8 cellular contexts compared by ENCODE assay signal in genomic region chr22:40196628-40197027, GRCh38. TPM values are rescaled to one million over a fixed set of nuclear protein-coding genes. Genes with fewer than 3 reads are reported as not detected.
A peak's percentile ranks its signal among the peaks of the same experiment; 100 is the strongest.
DNase-seq lines count a peak whose midpoint lies in the region; ATAC-seq and TF ChIP-seq lines count a peak whose summit lies in the region.

No MANE protein-coding gene starts in this region.

- H3K27me3 Mint-ChIP-seq in activated T-cell treated with anti-CD3 and anti-CD28 coated beads, Interleukin-2, amount 50 U/mL, for 72 hours (ENCODE audit: low read depth): no peaks in the 10 kb centered on the region

- H3K23ac ChIP-seq in neuronal stem cell (ENCODE audit: low read depth, low read length, poor library complexity): no peak overlapping the region

- no peak overlapping the region for H3K18ac ChIP-seq in neuronal stem cell (ENCODE audit: low read length)

- peaks cover 90% of the 10 kb centered on the region for H3K4me1 Mint-ChIP-seq in activated T-cell treated with anti-CD3 and anti-CD28 coated beads, Interleukin-2, amount 50 U/mL, for 72 hours (ENCODE audit: low read depth)

- no peak overlapping the region for H3K14ac ChIP-seq in neuronal stem cell (ENCODE audit: low read length)

- H3K4me3 ChIP-seq in right cardiac atrium (ENCODE audit: low read length) (no peak overlapping the region), thoracic aorta (peak overlapping the region; percentile 16), neuronal stem cell (ENCODE audit: low read length in 2 of 2) (no peak overlapping the region)

- no peak overlapping the region for H4K91ac ChIP-seq in neuronal stem cell (ENCODE audit: low read depth, low read length, poor library complexity)

- no peak overlapping the region for H2BK15ac ChIP-seq in neuronal stem cell (ENCODE audit: low read length)

- no peak overlapping the region for H4K8ac ChIP-seq in neuronal stem cell (ENCODE audit: low read depth, low read length)

- peak overlapping the region; percentile 90 for H3K27ac Mint-ChIP-seq in activated T-cell treated with anti-CD3 and anti-CD28 coated beads, Interleukin-2, amount 50 U/mL, for 72 hours

- WGBS in right cardiac atrium: 37% methylated on average over 3 of the region's 3 CpGs
- no CpG with 5 or more reads among the region's 3 CpGs for WGBS in neuronal stem cell (ENCODE audit: extremely low coverage in 2 of 2, insufficient read length in 2 of 2, insufficient replicate concordance in 1 of 2), 2 donors

- no peak overlapping the region for H2AK5ac ChIP-seq in neuronal stem cell (ENCODE audit: low read depth, low read length)

- H3K9me3 ChIP-seq in right cardiac atrium (ENCODE audit: control insufficient read depth, low read length) (no peaks in the 10 kb centered on the region), thoracic aorta (no peaks in the 10 kb centered on the region), neuronal stem cell (replicated peaks in 1 of 2; ENCODE audit: control insufficient read depth in 2 of 2, insufficient read depth in 1 of 2, low read depth in 1 of 2, low read length in 2 of 2) (peaks cover 0 to 5% of the 10 kb centered on the region in 2 donors)

- H3K27me3 ChIP-seq in right cardiac atrium (ENCODE audit: control insufficient read depth, insufficient read depth) (no peaks in the 10 kb centered on the region), thoracic aorta (replicated peaks; ENCODE audit: insufficient read depth) (no peaks in the 10 kb centered on the region), neuronal stem cell (ENCODE audit: control insufficient read depth in 3 of 3, insufficient read depth in 3 of 3, low read depth in 1 of 3, low read length in 3 of 3) (no peaks in the 10 kb centered on the region)

- H3K9ac ChIP-seq in neuronal stem cell (ENCODE audit: low read depth, low read length, poor library complexity): no peak overlapping the region

- intact Hi-C loops in right cardiac atrium (cut with DNase I): loop anchor here in 1 of 4 donors (10.0 kb wide), 1 partner anchor 152 kb away; no protein-coding TSS in a partner anchor

- no peak overlapping the region for H2AFZ ChIP-seq in neuronal stem cell (ENCODE audit: low read length)

- no peaks in the 10 kb centered on the region for H3K36me3 Mint-ChIP-seq in activated T-cell treated with anti-CD3 and anti-CD28 coated beads, Interleukin-2, amount 50 U/mL, for 72 hours (ENCODE audit: insufficient read depth in 2 of 2)

- H3K9me3 Mint-ChIP-seq in activated T-cell treated with anti-CD3 and anti-CD28 coated beads, Interleukin-2, amount 50 U/mL, for 72 hours: no peaks in the 10 kb centered on the region

- H3K27ac ChIP-seq in right cardiac atrium (ENCODE audit: low read length): peak overlapping the region; percentile 39
- peak overlapping the region in 1 of 2 donors; percentile 73 for H3K27ac ChIP-seq in thoracic aorta
- H3K27ac ChIP-seq in neuronal stem cell (replicated peaks; ENCODE audit: low read length): no peak overlapping the region

- H3K36me3 ChIP-seq in thoracic aorta (no peaks in the 10 kb centered on the region), neuronal stem cell (replicated peaks in 1 of 2; ENCODE audit: control insufficient read depth in 2 of 2, insufficient read depth in 2 of 2, low read length in 2 of 2) (peaks cover 0 to 22% of the 10 kb centered on the region in 2 donors)

- peak; percentile 17 for DNase-seq in activated gamma-delta T cell treated with anti-CD3 and anti-CD28 coated beads, Interleukin-2, amount 50 U/mL, for 16 hours (ENCODE audit: low read depth)
- no peak for DNase-seq in activated gamma-delta T cell (lab: John Stamatoyannopoulos, UW)
- DNase-seq in activated T-cell treated with anti-CD3 and anti-CD28 coated beads, Interleukin-2, amount 50 U/mL, for 72 hours: peak; percentile 49 to 61
- DNase-seq in right cardiac atrium: no peak
- DNase-seq in thoracic aorta (ENCODE audit: low spot score): no peak
- DNase-seq in neuronal stem cell (ENCODE audit: low spot score): no peak

- H3K4me1 ChIP-seq in right cardiac atrium (ENCODE audit: control insufficient read depth, insufficient read depth, low read length) (peaks cover 26% of the 10 kb centered on the region), thoracic aorta (ENCODE audit: control insufficient read depth in 1 of 2, low read depth in 2 of 2) (peaks cover 25 to 56% of the 10 kb centered on the region in 2 donors), neuronal stem cell (ENCODE audit: control insufficient read depth in 2 of 2, insufficient read depth in 1 of 2, low read depth in 1 of 2, low read length in 2 of 2) (peaks cover 12 to 16% of the 10 kb centered on the region in 2 donors)

- H3K4ac ChIP-seq in neuronal stem cell (ENCODE audit: low read length): no peak overlapping the region

- ATAC-seq in activated T-cell treated with anti-CD3 and anti-CD28 coated beads, Interleukin-2, amount 50 U/mL, for 72 hours (replicated peaks in 1 of 2): peak; percentile 94 to 97
- ATAC-seq in right cardiac atrium (peak; percentile 36 to 87), thoracic aorta (ENCODE audit: insufficient number of reproducible peaks, low FRiP score, low read depth) (peak; percentile 70), HG03571 (IDR thresholded peaks at IDR 0.05; ENCODE audit: unreplicated experiment) (no peak), HG02938 (IDR thresholded peaks at IDR 0.05; ENCODE audit: unreplicated experiment) (no peak)

- H3K4me3 Mint-ChIP-seq in activated T-cell treated with anti-CD3 and anti-CD28 coated beads, Interleukin-2, amount 50 U/mL, for 72 hours: peak overlapping the region; percentile 56 to 75

- TF ChIP-seq CTCF in thoracic aorta (IDR thresholded peaks at IDR 0.05): no peak

- H2BK12ac ChIP-seq in neuronal stem cell (ENCODE audit: low read length): no peak overlapping the region

- H2BK120ac ChIP-seq in neuronal stem cell (ENCODE audit: low read depth, low read length): no peak overlapping the region

- H3K79me1 ChIP-seq in neuronal stem cell (ENCODE audit: low read depth, low read length): peaks cover 7% of the 10 kb centered on the region

- no peak overlapping the region for H3K4me2 ChIP-seq in neuronal stem cell (ENCODE audit: insufficient read depth, low read length, poor library complexity, severe bottlenecking)

- no peak overlapping the region for H2BK5ac ChIP-seq in neuronal stem cell (ENCODE audit: low read length)

RNA-seq across cellular contexts. Expression of gene TNRC6B, which starts 18.9 kb away (rescaled TPM):
- total RNA-seq in activated T-cell treated with anti-CD3 and anti-CD28 coated beads, Interleukin-2, amount 50 U/mL, for 72 hours: 10 to 100 TPM; 62.5 to 65.3 TPM
- 10 to 100 TPM; 38.1 to 50.6 (median 39.8) TPM for total RNA-seq in right cardiac atrium
- polyA plus RNA-seq in right cardiac atrium: 14.4 TPM
- 10 to 100 TPM; 58.5 to 98.0 TPM for total RNA-seq in thoracic aorta
- polyA plus RNA-seq in neuronal stem cell (2013, experiment 1 of 2): 7.1 TPM
- 8.5 TPM for polyA plus RNA-seq in neuronal stem cell (2013, experiment 2 of 2)

Comparison
In these comparisons a context has a peak if more than half of its experiments do, and no peak if none do; other contexts are left out.
1. DNase-seq: peak in activated gamma-delta T cell treated with anti-CD3 and anti-CD28 coated beads, Interleukin-2, amount 50 U/mL, for 16 hours (single experiment) and activated T-cell treated with anti-CD3 and anti-CD28 coated beads, Interleukin-2, amount 50 U/mL, for 72 hours (2 of 2); none in activated gamma-delta T cell (single experiment), right cardiac atrium (0 of 3), thoracic aorta (single experiment) and neuronal stem cell (single experiment).
2. ATAC-seq: peak in activated T-cell treated with anti-CD3 and anti-CD28 coated beads, Interleukin-2, amount 50 U/mL, for 72 hours (2 of 2), right cardiac atrium (2 of 2) and thoracic aorta (single experiment); none in HG03571 (single experiment) and HG02938 (single experiment).